Comparison of ENCODE assay signal across 8 cellular contexts in the genomic region with DNA sequence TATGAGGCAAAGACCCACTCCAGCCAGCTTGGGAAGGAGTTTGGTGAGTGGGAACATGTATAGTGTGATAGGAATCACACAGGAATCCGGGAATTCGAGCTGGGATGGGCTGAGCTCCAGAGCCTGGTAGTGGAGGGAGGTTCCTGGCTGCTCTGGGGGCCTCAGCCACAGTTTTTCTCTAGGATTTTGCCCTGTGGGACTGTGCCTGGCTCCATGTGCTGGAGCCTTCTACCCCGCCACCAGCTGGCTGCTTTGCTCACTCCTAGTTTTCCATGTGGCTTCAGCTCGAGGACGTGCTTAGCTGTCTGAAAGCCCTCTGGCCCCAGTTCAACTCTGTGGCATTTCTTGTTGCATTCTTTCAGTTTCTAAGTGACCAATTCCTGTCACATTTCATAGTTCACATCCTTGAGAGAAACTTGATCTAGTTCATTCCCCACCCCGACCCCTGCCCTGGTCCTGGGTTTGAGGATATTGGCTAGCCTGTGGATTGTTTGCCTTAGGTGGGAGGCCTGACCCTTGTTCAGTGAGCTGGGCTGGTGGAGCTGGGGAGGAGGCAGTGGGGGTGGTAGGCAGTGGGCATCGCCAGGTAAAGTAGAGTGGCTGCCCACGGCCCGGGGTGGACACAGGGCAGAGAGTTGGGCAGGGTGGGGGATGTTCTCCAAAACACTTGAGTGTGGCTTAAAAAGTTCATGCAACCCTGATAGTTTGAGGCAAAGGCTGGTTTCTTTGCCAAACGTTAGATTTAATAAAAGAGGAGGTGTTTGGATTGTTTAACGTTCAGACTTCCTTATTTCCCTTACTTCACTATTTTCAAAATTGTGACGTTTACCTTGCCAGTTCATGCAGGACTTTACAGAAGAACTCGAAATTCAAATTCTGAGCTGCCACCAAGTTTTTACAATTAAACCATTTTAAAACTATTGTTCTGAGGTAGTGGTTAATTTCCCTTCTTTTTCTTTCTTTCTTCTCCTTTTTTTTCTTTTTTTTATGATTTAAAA. TPM values are rescaled to one million over a fixed set of nuclear protein-coding genes. Genes with fewer than 3 reads are reported as not detected.
A peak's percentile ranks its signal among the peaks of the same experiment; 100 is the strongest.
DNase-seq lines count a peak whose midpoint lies in the region; ATAC-seq and TF ChIP-seq lines count a peak whose summit lies in the region.

No MANE protein-coding gene starts in this region.

- intact Hi-C loops in activated CD4-positive, alpha-beta T cell treated with anti-CD3 and anti-CD28 coated beads, Interleukin-2, amount 10 ng/mL, durations not matched to agents 24 days and 14 days (cut with micrococcal nuclease), result no loop called here

- no peak for ATAC-seq in naive thymus-derived CD8-positive, alpha-beta T cell
- no peak for ATAC-seq in GM21723 (IDR thresholded peaks at IDR 0.05; ENCODE audit: unreplicated experiment)

- peaks cover 67% of the 10 kb centered on the region for H3K36me3 Mint-ChIP-seq in activated CD4-positive, alpha-beta T cell treated with anti-CD3 and anti-CD28 coated beads, Interleukin-2, amount 10 ng/mL, durations not matched to agents 24 days and 14 days (ENCODE audit: low read depth)
- peaks cover 7 to 64% (median 14%) of the 10 kb centered on the region in 3 donors for H3K36me3 Mint-ChIP-seq in naive thymus-derived CD8-positive, alpha-beta T cell

- H3K4me3 Mint-ChIP-seq in activated CD4-positive, alpha-beta T cell treated with anti-CD3 and anti-CD28 coated beads, Interleukin-2, amount 10 ng/mL, durations not matched to agents 24 days and 14 days, result peak overlapping the region; percentile 45
- H3K4me3 Mint-ChIP-seq in naive thymus-derived CD8-positive, alpha-beta T cell, result peak overlapping the region in 5 of 10 donors; percentile 33 to 62 (median 56)

- peak; percentile 30 for TF ChIP-seq CTCF in epithelial cell of esophagus (IDR thresholded peaks at IDR 0.05; ENCODE audit: insufficient read depth, low read depth, low read length, missing control alignments)

- H3K4me3 ChIP-seq in epithelial cell of esophagus (ENCODE audit: low read length), result no peak overlapping the region

- no peaks in the 10 kb centered on the region for H3K9me3 Mint-ChIP-seq in activated CD4-positive, alpha-beta T cell treated with anti-CD3 and anti-CD28 coated beads, Interleukin-2, amount 10 ng/mL, durations not matched to agents 24 days and 14 days
- H3K9me3 Mint-ChIP-seq in naive thymus-derived CD8-positive, alpha-beta T cell, result no peaks in the 10 kb centered on the region

- no peak for DNase-seq in activated CD4-positive, alpha-beta T cell treated with anti-CD3 and anti-CD28 coated beads, Interleukin-2, amount 10 ng/mL, durations not matched to agents 24 days and 14 days
- DNase-seq in activated CD4-positive, alpha-beta T cell treated with anti-CD3 and anti-CD28 coated beads for 4 hours, result no peak
- DNase-seq in RPMI8226, result peak; percentile 93
- peak; percentile 46 for DNase-seq in epithelial cell of esophagus (ENCODE audit: low read depth)
- no peak for DNase-seq in naive thymus-derived CD8-positive, alpha-beta T cell
- DNase-seq in HuH-7.5 (ENCODE audit: low spot score), result no peak
- DNase-seq in NCI-H1694 (lab: John Stamatoyannopoulos, UW), result no peak

- H3K27ac Mint-ChIP-seq in activated CD4-positive, alpha-beta T cell treated with anti-CD3 and anti-CD28 coated beads, Interleukin-2, amount 10 ng/mL, durations not matched to agents 24 days and 14 days, result peak overlapping the region; percentile 71
- H3K27ac Mint-ChIP-seq in naive thymus-derived CD8-positive, alpha-beta T cell, result peak overlapping the region; percentile 34 to 91 (median 72)

- H3K4me1 Mint-ChIP-seq in activated CD4-positive, alpha-beta T cell treated with anti-CD3 and anti-CD28 coated beads, Interleukin-2, amount 10 ng/mL, durations not matched to agents 24 days and 14 days, result peaks cover 61% of the 10 kb centered on the region
- H3K4me1 Mint-ChIP-seq in naive thymus-derived CD8-positive, alpha-beta T cell, result peaks cover 36 to 71% (median 66%) of the 10 kb centered on the region in 4 donors

- no peaks in the 10 kb centered on the region for H3K27me3 Mint-ChIP-seq in activated CD4-positive, alpha-beta T cell treated with anti-CD3 and anti-CD28 coated beads, Interleukin-2, amount 10 ng/mL, durations not matched to agents 24 days and 14 days
- H3K27me3 Mint-ChIP-seq in naive thymus-derived CD8-positive, alpha-beta T cell, result no peaks in the 10 kb centered on the region

- POLR2A ChIA-PET in naive thymus-derived CD8-positive, alpha-beta T cell (lab: Charles Lee), result interaction anchor here (1.0 kb wide), 1 partner anchor 9 kb away, joined by 3 read pairs; no protein-coding TSS in a partner anchor

RNA-seq across cellular contexts. Expression of a gene that starts 5.2 kb away (rescaled TPM):
- total RNA-seq in activated CD4-positive, alpha-beta T cell treated with anti-CD3 and anti-CD28 coated beads, Interleukin-2, amount 10 ng/mL, durations not matched to agents 24 days and 14 days, result 71.4 and 73.1 TPM in 2 replicates
- total RNA-seq in naive thymus-derived CD8-positive, alpha-beta T cell, result 10 to 100 TPM; 26.5 to 32.9 TPM
- 1 to 10 TPM; 7.7 to 9.5 (median 8.9) TPM for polyA plus RNA-seq in naive thymus-derived CD8-positive, alpha-beta T cell

Comparison
In these comparisons a context has a peak if more than half of its experiments do, and no peak if none do; other contexts are left out.
1. DNase-seq: peak in RPMI8226 (single experiment) and epithelial cell of esophagus (single experiment); none in activated CD4-positive, alpha-beta T cell treated with anti-CD3 and anti-CD28 coated beads, Interleukin-2, amount 10 ng/mL, durations not matched to agents 24 days and 14 days (single experiment), activated CD4-positive, alpha-beta T cell treated with anti-CD3 and anti-CD28 coated beads for 4 hours (0 of 2), naive thymus-derived CD8-positive, alpha-beta T cell (0 of 10), HuH-7.5 (single experiment) and NCI-H1694 (single experiment).